8 cellular contexts compared by ENCODE assay signal in the genomic region with DNA sequence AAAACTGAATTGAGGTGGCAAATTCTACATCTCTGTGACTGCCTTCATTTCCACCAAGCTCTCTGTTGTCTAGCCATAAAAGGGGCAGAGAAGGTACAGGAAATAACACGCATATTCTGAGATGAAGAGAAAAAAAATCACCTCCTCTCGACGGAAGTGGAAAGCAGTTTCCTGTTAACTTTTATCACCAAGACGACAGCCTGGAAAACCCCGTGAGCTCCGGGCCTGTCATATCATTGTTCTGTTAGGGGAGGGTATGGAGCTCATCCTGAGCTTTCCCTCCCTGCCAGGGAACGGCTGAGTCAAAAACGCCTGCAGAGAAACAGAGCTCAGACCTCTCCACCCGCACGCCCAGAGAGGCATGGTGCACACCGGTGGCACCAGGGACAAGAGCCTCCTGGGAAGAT.
DNase-seq lines count a peak whose midpoint lies in the region; ATAC-seq and TF ChIP-seq lines count a peak whose summit lies in the region.

No MANE protein-coding gene starts in this region.

- H3K4me1 Mint-ChIP-seq in activated CD4-positive, alpha-beta memory T cell treated with anti-CD3 and anti-CD28 coated beads, Interleukin-2, amount 10 ng/mL, durations not matched to agents 7 days and 5 days: peaks cover 32% of the 10 kb centered on the region

- peak; percentile 52 for DNase-seq in GM19238 (ENCODE audit: insufficient read length, low spot score)
- peak; percentile 75 for DNase-seq in activated CD4-positive, alpha-beta memory T cell treated with anti-CD3 and anti-CD28 coated beads, Interleukin-2, amount 10 ng/mL, durations not matched to agents 7 days and 5 days
- DNase-seq in epithelial cell of proximal tubule (ENCODE audit: low read depth): no peak
- peak; percentile 27 to 60 for DNase-seq in stimulated activated CD4-positive, alpha-beta T cell treated with anti-CD3 and anti-CD28 coated beads, Interleukin-1b, Interleukin-23, amount 100 ng/mL, for 1 hour (ENCODE audit: low read depth in 2 of 2)
- no peak for DNase-seq in islet precursor cell
- no peak for DNase-seq in SHP77 treated with DMSO at 0.1 percent for 48 hours (lab: John Stamatoyannopoulos, UW)
- DNase-seq in NCI-H748 treated with DMSO at 0.1 percent for 48 hours (lab: John Stamatoyannopoulos, UW): no peak

- H3K27me3 Mint-ChIP-seq in activated CD4-positive, alpha-beta memory T cell treated with anti-CD3 and anti-CD28 coated beads, Interleukin-2, amount 10 ng/mL, durations not matched to agents 7 days and 5 days: no peaks in the 10 kb centered on the region

- H3K27ac Mint-ChIP-seq in activated CD4-positive, alpha-beta memory T cell treated with anti-CD3 and anti-CD28 coated beads, Interleukin-2, amount 10 ng/mL, durations not matched to agents 7 days and 5 days: peak overlapping the region; percentile 86

- no peaks in the 10 kb centered on the region for H3K36me3 Mint-ChIP-seq in activated CD4-positive, alpha-beta memory T cell treated with anti-CD3 and anti-CD28 coated beads, Interleukin-2, amount 10 ng/mL, durations not matched to agents 7 days and 5 days (ENCODE audit: low read depth)

- peak overlapping the region; percentile 7 for H3K4me3 ChIP-seq in epithelial cell of proximal tubule (ENCODE audit: low read depth, low read length)

- peak overlapping the region; percentile 52 for H3K4me3 Mint-ChIP-seq in activated CD4-positive, alpha-beta memory T cell treated with anti-CD3 and anti-CD28 coated beads, Interleukin-2, amount 10 ng/mL, durations not matched to agents 7 days and 5 days

- CTCF ChIA-PET in activated CD4-positive, alpha-beta memory T cell treated with anti-CD3 and anti-CD28 coated beads, Interleukin-2, amount 10 ng/mL, durations not matched to agents 7 days and 5 days (lab: Charles Lee): interaction anchor here (0.6 to 1.4 kb wide), 6 partner anchors 9 to 1173 kb away, joined by 3 to 12 read pairs (median 4); partner anchors contain the start of gene MEIG1

- no peaks in the 10 kb centered on the region for H3K9me3 Mint-ChIP-seq in activated CD4-positive, alpha-beta memory T cell treated with anti-CD3 and anti-CD28 coated beads, Interleukin-2, amount 10 ng/mL, durations not matched to agents 7 days and 5 days

- ATAC-seq in HG03196 (IDR thresholded peaks at IDR 0.05; ENCODE audit: unreplicated experiment): peak; percentile 70

- peak; percentile 4 for TF ChIP-seq CTCF in epithelial cell of proximal tubule (conservative IDR thresholded peaks at IDR 0.05; ENCODE audit: low read depth, low read length)

- POLR2A ChIA-PET in activated CD4-positive, alpha-beta memory T cell treated with anti-CD3 and anti-CD28 coated beads, Interleukin-2, amount 10 ng/mL, durations not matched to agents 7 days and 5 days (lab: Charles Lee): interaction anchor here (0.6 to 4.9 kb wide), 4 partner anchors 9 to 398 kb away, joined by 3 to 58 read pairs (median 6); partner anchors contain the start of gene PRPF18

Comparison
In these comparisons a context has a peak if more than half of its experiments do, and no peak if none do; other contexts are left out.
1. DNase-seq: peak in GM19238 (single experiment), activated CD4-positive, alpha-beta memory T cell treated with anti-CD3 and anti-CD28 coated beads, Interleukin-2, amount 10 ng/mL, durations not matched to agents 7 days and 5 days (single experiment) and stimulated activated CD4-positive, alpha-beta T cell treated with anti-CD3 and anti-CD28 coated beads, Interleukin-1b, Interleukin-23, amount 100 ng/mL, for 1 hour (2 of 2); none in epithelial cell of proximal tubule (single experiment), islet precursor cell (single experiment), SHP77 treated with DMSO at 0.1 percent for 48 hours (single experiment) and NCI-H748 treated with DMSO at 0.1 percent for 48 hours (single experiment).